8 cellular contexts compared by ENCODE assay signal in the genomic region with DNA sequence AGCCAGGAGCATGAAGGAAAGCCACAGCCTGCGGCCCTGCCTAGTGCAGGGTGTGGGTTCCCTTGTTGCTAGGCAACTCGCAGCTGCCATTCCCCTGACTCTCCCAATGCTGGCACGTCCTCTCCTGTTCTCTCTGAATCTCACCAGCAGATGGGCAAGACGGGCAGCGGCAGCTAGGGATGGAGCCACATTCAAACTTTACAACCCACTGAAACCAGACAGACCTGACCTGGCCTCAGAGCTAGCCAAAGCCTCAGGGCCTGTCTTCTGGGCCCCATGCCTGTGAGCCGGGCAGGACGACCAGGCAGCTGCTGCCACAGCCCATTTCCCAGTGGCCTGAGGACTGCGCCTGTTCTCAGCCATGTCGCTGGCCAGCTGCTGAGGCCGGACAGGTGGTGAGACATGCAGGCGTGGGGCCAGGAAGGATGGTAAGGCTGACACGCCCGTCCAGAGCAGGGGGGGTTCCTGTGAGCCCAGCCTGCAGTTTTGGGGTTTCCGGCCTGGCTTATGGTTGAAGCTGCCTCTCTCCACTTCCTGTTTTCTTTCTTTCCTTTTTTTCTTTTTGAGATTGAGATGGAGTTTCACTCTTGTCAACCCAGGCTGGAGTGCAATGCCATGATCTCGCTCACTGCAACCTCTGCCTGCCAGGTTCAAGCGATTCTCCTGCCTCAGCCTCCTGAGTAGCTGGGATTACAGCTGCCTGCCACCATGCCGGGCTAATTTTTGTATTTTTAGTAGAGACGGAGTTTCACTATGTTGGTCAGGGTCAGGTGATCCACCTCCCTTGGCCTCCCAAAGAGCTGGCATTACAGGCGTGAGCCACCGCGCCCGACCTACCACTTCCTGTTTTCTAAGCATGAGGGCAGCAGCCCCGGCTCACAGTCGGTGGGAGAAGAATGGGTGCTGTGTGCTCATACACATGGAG. TPM values are rescaled to one million over a fixed set of nuclear protein-coding genes. Genes with fewer than 3 reads are reported as not detected.
DNase-seq lines count a peak whose midpoint lies in the region; ATAC-seq and FAIRE-seq lines count a peak whose summit lies in the region.

No MANE protein-coding gene starts in this region.

- no peak for ATAC-seq in left ventricle myocardium superior

- FAIRE-seq in GM19239 (lab: Jason Lieb, UNC), result peak; percentile 98

- intact Hi-C loops in left ventricle myocardium superior (cut with micrococcal nuclease), result no loop called here

- DNase-seq in GM19239 (ENCODE audit: insufficient read length, low spot score) (peak; percentile 93), NAMALWA (ENCODE audit: low spot score) (peak; percentile 79), activated T-cell treated with anti-CD3 and anti-CD28 coated beads for 24 hours (ENCODE audit: low read depth) (peak; percentile 55), left ventricle myocardium superior (peak; percentile 67), putamen (ENCODE audit: low spot score) (no peak), NCI-H2081 (lab: John Stamatoyannopoulos, UW) (no peak), AG08395 (ENCODE audit: low spot score) (no peak)
- DNase-seq in stimulated activated CD8-positive, alpha-beta memory T cell treated with anti-CD3 and anti-CD28 coated beads, Interleukin-4, amount 100 ng/mL, for 1 hour (ENCODE audit: low read depth in 2 of 2, low spot score in 1 of 2), result peak; percentile 49 to 55

RNA-seq across cellular contexts. Expression of a gene that starts 4.1 kb away (rescaled TPM):
- 109 TPM for total RNA-seq in left ventricle myocardium superior

RNA-seq across cellular contexts. Expression of a gene that starts 42.3 kb away (rescaled TPM):
- 11.6 TPM for total RNA-seq in left ventricle myocardium superior

RNA-seq across cellular contexts. Expression of a gene that starts 45.9 kb away (rescaled TPM):
- 36.5 TPM for total RNA-seq in left ventricle myocardium superior

RNA-seq across cellular contexts. Expression of a gene that starts 50.9 kb away (rescaled TPM):
- total RNA-seq in left ventricle myocardium superior, result 17.8 TPM

Comparison
In these comparisons a context has a peak if more than half of its experiments do, and no peak if none do; other contexts are left out.
1. DNase-seq: peak in GM19239 (single experiment), NAMALWA (single experiment), activated T-cell treated with anti-CD3 and anti-CD28 coated beads for 24 hours (single experiment), left ventricle myocardium superior (single experiment) and stimulated activated CD8-positive, alpha-beta memory T cell treated with anti-CD3 and anti-CD28 coated beads, Interleukin-4, amount 100 ng/mL, for 1 hour (2 of 2); none in putamen (single experiment), NCI-H2081 (0 of 2) and AG08395 (single experiment).